In the genomic region with DNA sequence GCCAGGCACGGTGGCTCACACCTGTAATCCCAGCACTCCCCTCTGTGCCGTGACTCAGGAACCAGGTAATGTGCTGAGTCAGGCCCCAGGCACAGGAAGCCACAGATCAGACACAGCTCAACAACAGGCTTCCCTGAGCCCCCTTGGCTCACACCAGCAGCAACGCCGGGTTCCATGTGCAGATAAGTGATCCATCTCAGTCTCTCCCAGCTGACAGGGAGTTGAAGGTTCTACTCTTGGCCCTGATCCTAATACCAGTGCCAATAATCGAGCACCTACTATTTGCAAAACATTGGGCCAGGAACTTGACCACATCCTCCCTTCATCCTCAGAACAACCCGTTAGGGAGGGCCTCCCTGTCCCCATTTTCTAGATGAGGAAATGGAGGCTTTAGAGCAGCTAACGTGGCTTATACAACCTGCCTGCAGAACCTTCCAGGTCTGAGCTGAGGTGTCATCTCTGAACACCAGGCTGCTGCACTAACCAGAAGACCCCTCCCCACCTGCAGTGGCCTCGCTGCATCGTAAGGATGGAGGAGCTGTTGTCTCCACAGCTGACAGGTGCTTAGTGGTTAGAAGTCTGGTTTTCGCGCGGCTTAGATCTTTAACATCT, we compare ENCODE assay signal across 1 cellular context.
TF ChIP-seq lines count a peak whose summit lies in the region.

No MANE protein-coding gene starts in this region.

TF ChIP-seq in GM23338, 12 proteins besides CTCF, POLR2A, EP300 and RAD21 (continued from another document):
- TF ChIP-seq, protein P1, sequence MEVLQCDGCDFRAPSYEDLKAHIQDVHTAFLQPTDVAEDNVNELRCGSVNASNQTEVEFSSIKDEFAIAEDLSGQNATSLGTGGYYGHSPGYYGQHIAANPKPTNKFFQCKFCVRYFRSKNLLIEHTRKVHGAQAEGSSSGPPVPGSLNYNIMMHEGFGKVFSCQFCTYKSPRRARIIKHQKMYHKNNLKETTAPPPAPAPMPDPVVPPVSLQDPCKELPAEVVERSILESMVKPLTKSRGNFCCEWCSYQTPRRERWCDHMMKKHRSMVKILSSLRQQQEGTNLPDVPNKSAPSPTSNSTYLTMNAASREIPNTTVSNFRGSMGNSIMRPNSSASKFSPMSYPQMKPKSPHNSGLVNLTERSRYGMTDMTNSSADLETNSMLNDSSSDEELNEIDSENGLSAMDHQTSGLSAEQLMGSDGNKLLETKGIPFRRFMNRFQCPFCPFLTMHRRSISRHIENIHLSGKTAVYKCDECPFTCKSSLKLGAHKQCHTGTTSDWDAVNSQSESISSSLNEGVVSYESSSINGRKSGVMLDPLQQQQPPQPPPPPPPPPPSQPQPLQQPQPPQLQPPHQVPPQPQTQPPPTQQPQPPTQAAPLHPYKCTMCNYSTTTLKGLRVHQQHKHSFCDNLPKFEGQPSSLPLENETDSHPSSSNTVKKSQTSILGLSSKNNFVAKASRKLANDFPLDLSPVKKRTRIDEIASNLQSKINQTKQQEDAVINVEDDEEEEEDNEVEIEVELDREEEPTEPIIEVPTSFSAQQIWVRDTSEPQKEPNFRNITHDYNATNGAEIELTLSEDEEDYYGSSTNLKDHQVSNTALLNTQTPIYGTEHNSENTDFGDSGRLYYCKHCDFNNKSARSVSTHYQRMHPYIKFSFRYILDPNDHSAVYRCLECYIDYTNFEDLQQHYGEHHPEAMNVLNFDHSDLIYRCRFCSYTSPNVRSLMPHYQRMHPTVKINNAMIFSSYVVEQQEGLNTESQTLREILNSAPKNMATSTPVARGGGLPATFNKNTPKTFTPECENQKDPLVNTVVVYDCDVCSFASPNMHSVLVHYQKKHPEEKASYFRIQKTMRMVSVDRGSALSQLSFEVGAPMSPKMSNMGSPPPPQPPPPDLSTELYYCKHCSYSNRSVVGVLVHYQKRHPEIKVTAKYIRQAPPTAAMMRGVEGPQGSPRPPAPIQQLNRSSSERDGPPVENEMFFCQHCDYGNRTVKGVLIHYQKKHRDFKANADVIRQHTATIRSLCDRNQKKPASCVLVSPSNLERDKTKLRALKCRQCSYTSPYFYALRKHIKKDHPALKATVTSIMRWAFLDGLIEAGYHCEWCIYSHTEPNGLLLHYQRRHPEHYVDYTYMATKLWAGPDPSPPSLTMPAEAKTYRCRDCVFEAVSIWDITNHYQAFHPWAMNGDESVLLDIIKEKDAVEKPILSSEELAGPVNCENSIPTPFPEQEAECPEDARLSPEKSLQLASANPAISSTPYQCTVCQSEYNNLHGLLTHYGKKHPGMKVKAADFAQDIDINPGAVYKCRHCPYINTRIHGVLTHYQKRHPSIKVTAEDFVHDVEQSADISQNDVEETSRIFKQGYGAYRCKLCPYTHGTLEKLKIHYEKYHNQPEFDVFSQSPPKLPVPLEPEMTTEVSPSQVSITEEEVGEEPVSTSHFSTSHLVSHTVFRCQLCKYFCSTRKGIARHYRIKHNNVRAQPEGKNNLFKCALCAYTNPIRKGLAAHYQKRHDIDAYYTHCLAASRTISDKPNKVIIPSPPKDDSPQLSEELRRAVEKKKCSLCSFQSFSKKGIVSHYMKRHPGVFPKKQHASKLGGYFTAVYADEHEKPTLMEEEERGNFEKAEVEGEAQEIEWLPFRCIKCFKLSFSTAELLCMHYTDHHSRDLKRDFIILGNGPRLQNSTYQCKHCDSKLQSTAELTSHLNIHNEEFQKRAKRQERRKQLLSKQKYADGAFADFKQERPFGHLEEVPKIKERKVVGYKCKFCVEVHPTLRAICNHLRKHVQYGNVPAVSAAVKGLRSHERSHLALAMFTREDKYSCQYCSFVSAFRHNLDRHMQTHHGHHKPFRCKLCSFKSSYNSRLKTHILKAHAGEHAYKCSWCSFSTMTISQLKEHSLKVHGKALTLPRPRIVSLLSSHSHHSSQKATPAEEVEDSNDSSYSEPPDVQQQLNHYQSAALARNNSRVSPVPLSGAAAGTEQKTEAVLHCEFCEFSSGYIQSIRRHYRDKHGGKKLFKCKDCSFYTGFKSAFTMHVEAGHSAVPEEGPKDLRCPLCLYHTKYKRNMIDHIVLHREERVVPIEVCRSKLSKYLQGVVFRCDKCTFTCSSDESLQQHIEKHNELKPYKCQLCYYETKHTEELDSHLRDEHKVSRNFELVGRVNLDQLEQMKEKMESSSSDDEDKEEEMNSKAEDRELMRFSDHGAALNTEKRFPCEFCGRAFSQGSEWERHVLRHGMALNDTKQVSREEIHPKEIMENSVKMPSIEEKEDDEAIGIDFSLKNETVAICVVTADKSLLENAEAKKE (CRISPR knock-in tag; IDR thresholded peaks at IDR 0.05) = no peak
- TF ChIP-seq, protein P2, sequence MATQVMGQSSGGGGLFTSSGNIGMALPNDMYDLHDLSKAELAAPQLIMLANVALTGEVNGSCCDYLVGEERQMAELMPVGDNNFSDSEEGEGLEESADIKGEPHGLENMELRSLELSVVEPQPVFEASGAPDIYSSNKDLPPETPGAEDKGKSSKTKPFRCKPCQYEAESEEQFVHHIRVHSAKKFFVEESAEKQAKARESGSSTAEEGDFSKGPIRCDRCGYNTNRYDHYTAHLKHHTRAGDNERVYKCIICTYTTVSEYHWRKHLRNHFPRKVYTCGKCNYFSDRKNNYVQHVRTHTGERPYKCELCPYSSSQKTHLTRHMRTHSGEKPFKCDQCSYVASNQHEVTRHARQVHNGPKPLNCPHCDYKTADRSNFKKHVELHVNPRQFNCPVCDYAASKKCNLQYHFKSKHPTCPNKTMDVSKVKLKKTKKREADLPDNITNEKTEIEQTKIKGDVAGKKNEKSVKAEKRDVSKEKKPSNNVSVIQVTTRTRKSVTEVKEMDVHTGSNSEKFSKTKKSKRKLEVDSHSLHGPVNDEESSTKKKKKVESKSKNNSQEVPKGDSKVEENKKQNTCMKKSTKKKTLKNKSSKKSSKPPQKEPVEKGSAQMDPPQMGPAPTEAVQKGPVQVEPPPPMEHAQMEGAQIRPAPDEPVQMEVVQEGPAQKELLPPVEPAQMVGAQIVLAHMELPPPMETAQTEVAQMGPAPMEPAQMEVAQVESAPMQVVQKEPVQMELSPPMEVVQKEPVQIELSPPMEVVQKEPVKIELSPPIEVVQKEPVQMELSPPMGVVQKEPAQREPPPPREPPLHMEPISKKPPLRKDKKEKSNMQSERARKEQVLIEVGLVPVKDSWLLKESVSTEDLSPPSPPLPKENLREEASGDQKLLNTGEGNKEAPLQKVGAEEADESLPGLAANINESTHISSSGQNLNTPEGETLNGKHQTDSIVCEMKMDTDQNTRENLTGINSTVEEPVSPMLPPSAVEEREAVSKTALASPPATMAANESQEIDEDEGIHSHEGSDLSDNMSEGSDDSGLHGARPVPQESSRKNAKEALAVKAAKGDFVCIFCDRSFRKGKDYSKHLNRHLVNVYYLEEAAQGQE (IDR thresholded peaks at IDR 0.05; ENCODE audit: unreplicated experiment) = no peak
- TF ChIP-seq EZH2 (IDR thresholded peaks at IDR 0.05; ENCODE audit: low read depth, unreplicated experiment) = no peak
- TF ChIP-seq, protein P3, sequence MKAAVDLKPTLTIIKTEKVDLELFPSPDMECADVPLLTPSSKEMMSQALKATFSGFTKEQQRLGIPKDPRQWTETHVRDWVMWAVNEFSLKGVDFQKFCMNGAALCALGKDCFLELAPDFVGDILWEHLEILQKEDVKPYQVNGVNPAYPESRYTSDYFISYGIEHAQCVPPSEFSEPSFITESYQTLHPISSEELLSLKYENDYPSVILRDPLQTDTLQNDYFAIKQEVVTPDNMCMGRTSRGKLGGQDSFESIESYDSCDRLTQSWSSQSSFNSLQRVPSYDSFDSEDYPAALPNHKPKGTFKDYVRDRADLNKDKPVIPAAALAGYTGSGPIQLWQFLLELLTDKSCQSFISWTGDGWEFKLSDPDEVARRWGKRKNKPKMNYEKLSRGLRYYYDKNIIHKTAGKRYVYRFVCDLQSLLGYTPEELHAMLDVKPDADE (IDR thresholded peaks at IDR 0.05) = no peak
TF ChIP-seq in GM23338: peak in this region for 0.
